In the genomic region with DNA sequence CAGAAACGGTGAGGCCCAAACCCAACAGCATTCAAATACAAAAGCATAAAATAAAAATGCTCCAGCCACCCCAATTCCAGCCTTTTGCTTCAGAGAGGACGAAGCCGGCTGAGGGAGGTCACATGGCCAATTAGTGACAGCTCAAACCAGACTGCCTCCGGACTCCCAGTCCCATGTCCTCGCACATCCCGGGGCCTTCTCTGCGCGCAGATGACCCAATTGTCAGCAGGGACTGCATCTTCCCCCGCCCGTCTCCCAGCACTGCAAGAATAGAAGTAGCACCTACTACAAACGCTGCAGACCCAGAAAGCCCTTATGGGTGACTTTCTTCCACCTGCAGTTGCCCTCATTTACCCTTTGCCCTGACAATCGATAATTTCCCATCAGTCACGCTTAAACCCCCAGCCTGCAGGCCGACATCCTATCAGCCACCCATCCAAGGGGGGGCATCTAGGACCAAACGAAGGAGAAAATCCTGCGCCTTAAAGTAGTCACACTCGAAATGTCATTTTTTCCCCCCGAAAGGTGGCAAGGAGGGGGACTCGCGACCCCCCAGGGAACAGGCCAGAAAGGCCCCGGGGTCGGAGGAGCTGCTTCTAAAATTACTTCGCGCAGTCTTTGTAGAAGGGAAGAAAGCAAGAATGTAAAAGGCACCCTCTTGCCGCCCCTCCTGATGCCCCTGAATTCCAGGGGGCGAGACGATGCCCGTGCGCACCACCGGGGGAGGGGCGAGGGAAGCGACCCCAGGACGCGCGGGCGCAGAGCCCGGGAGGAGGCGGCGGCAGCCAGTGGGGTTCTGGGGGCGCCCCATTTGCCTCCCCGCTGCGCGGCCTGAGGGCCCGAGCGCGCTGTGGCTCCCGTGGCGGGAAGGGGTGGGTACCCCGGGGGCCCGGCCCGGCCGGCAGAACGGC, we compare ENCODE assay signal across 8 cellular contexts. TPM values are rescaled to one million over a fixed set of nuclear protein-coding genes. Genes with fewer than 3 reads are reported as not detected.
DNase-seq lines count a peak whose midpoint lies in the region; ATAC-seq and TF ChIP-seq lines count a peak whose summit lies in the region.

No MANE protein-coding gene starts in this region.

- peaks cover 24% of the 10 kb centered on the region for H3K79me2 ChIP-seq in neural progenitor cell (ENCODE audit: low read depth)

- H3K4me1 ChIP-seq in neural progenitor cell: peaks cover 13% of the 10 kb centered on the region

- H3K27ac ChIP-seq in C4-2B (peak overlapping the region; percentile 71), neural progenitor cell (no peak overlapping the region)

- no peak for TF ChIP-seq CTCF in C4-2B (conservative IDR thresholded peaks at IDR 0.05)
- TF ChIP-seq CTCF in neural progenitor cell (IDR thresholded peaks at IDR 0.05): no peak

- no peaks in the 10 kb centered on the region for H3K9me3 Mint-ChIP-seq in neural progenitor cell

- DNase-seq in NCI-H510A (lab: John Stamatoyannopoulos, UW) (peak; percentile 24), activated gamma-delta T cell (lab: John Stamatoyannopoulos, UW) (peak; percentile 24), foreskin melanocyte (peak; percentile 48), neural progenitor cell (ENCODE audit: low spot score) (peak; percentile 62), NK-92 (lab: John Stamatoyannopoulos, UW; ENCODE audit: unreplicated experiment) (no peak)

- H3K4me3 Mint-ChIP-seq in neural progenitor cell: peak overlapping the region; percentile 90

- H3K4me1 Mint-ChIP-seq in neural progenitor cell: peaks cover 24% of the 10 kb centered on the region

- no peaks in the 10 kb centered on the region for H3K9me3 ChIP-seq in neural progenitor cell (ENCODE audit: low read depth)

- peak overlapping the region; percentile 72 for H3K4me3 ChIP-seq in neural progenitor cell

- H4K20me1 ChIP-seq in neural progenitor cell (ENCODE audit: low read depth): peaks cover 19% of the 10 kb centered on the region

- H2AFZ ChIP-seq in neural progenitor cell (replicated peaks): peak overlapping the region; percentile 90

- no peak overlapping the region for H3K27ac Mint-ChIP-seq in neural progenitor cell

- peak overlapping the region; percentile 99 for H3K4me2 ChIP-seq in neural progenitor cell

- H3K36me3 Mint-ChIP-seq in neural progenitor cell: no peaks in the 10 kb centered on the region

- H3K9ac ChIP-seq in neural progenitor cell: no peak overlapping the region

- H3K36me3 ChIP-seq in neural progenitor cell: no peaks in the 10 kb centered on the region

- peak; percentile 44 for ATAC-seq in GM21515 (IDR thresholded peaks at IDR 0.05; ENCODE audit: unreplicated experiment)
- no peak for ATAC-seq in GM18870 (IDR thresholded peaks at IDR 0.05; ENCODE audit: unreplicated experiment)

- peaks cover 41% of the 10 kb centered on the region for H3K27me3 ChIP-seq in neural progenitor cell

- H3K27me3 Mint-ChIP-seq in neural progenitor cell (ENCODE audit: insufficient read depth, low read depth): peaks cover 17% of the 10 kb centered on the region

- H3F3A ChIP-seq in neural progenitor cell (ENCODE audit: low read depth): peaks cover 7% of the 10 kb centered on the region

RNA-seq across cellular contexts. Expression of a gene that starts 0.8 kb away (rescaled TPM):
- total RNA-seq in neural progenitor cell (ENCODE audit: low replicate concordance): 9.3 and 13.0 TPM in 2 replicates
